Comparison of ENCODE assay signal across 30 cellular contexts in the genomic region with DNA sequence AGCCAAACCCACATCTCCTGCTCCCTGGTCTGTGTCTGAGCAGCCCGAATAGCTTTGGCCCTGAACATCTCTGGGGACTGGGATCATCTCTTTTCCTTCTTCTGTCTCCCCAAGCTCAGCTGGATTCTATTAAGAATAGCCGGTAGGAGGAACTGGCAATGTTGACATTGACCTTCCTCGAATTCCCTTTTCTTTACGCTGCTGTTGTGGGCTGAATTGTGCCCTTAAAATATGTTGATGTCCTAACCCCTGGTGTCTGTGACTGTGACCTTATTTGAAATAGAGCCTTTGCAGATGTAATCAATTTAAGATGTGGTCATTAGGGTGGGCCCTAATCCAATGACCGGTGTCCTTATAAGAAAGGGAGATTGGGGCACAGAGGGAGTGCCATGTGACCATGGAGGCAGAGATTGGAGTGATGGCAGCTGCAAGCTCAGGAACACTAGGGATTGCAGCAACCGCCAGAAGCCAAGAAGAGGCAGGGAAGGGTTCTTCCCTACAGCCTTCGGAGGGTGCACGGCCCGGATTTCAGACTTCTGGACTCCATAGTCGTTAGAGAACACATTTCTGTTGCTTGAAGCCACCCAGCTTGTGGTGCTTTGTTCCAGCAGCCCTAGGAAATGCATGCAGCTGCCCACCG. TPM values are rescaled to one million over a fixed set of nuclear protein-coding genes. Genes with fewer than 3 reads are reported as not detected.
"Had no signal": no experiment of that assay in that cellular context is flagged by ENCODE, and none has a peak within 500 bp of the region (broad histone marks: within the 10 kb centered on the region; RNA-seq: fewer than 3 reads in every experiment).

No MANE protein-coding gene starts in this region.

- H3K9me3 ChIP-seq: adrenal gland, colonic mucosa, esophagus squamous epithelium, mucosa of descending colon, tibial artery had no signal

- H3K27ac ChIP-seq: colonic mucosa, dorsolateral prefrontal cortex, parathyroid adenoma, tibial artery, WERI-Rb-1 had no signal

- H3K36me3 ChIP-seq: adrenal gland, colonic mucosa, esophagus squamous epithelium, tibial artery, WERI-Rb-1 had no signal

- H3K9ac ChIP-seq: parathyroid adenoma had no signal

- DNase-seq: activated CD4-positive, alpha-beta T cell treated with anti-CD3 and anti-CD28 coated beads, Interleukin-2, amount 50 U/mL, for 1 hour; activated CD4-positive, CD25-positive, alpha-beta regulatory T cell treated with anti-CD3 and anti-CD28 coated beads, Interleukin-2, amount 50 U/mL, for 72 hours; activated gamma-delta T cell treated with Interleukin-2 at 50 U/mL for 16 hours; activated T-cell treated with anti-CD3 and anti-CD28 coated beads, Interleukin-2, amount 50 U/mL, for 1 hour; adrenal gland; colonic mucosa; effector memory CD8-positive, alpha-beta T cell; esophagus squamous epithelium; foreskin melanocyte; head of caudate nucleus; islet precursor cell; left cardiac atrium; mesenchymal stem cell; mucosa of descending colon; nephron progenitor cell; nucleus accumbens; right cardiac atrium; stimulated activated CD4-positive, alpha-beta T cell treated with anti-CD3 and anti-CD28 coated beads, Interleukin-12 subunit alpha, Interleukin-12 subunit beta, amount 100 ng/mL, for 4 hours; stimulated activated CD4-positive, alpha-beta T cell treated with anti-CD3 and anti-CD28 coated beads, Interleukin-4, amount 100 ng/mL, for 4 hours; substantia nigra; WERI-Rb-1 had no signal

- H3K27me3 ChIP-seq: adrenal gland, colonic mucosa, dorsolateral prefrontal cortex, esophagus squamous epithelium, tibial artery had no signal

- H3K4me3 ChIP-seq: adrenal gland, colonic mucosa, dorsolateral prefrontal cortex, esophagus squamous epithelium, mucosa of descending colon, tibial artery had no signal

- ATAC-seq: activated naive CD4-positive, alpha-beta T cell treated with anti-CD3 and anti-CD28 coated beads, Interleukin-2, amount 50 U/mL, for 72 hours; effector memory CD8-positive, alpha-beta T cell; left cardiac atrium; mucosa of descending colon; right cardiac atrium had no signal

- H3K4me1 ChIP-seq: colonic mucosa, parathyroid adenoma had no signal

RNA-seq across cellular contexts. Expression of a gene that starts 5.9 kb away (rescaled TPM):
- total RNA-seq: activated naive CD4-positive, alpha-beta T cell treated with anti-CD3 and anti-CD28 coated beads, Interleukin-2, amount 50 U/mL, for 72 hours; astrocyte; dorsolateral prefrontal cortex; esophagus squamous epithelium; liver; pulmonary artery endothelial cell; skeletal muscle tissue; T-helper 2 cell treated with Interferon-gamma antibody and Interleukin-4, amounts not matched to agents 100 ng/mL and 5 ng/mL, for 36 hours had no signal

RNA-seq across cellular contexts. Expression of a gene that starts 20.3 kb away (rescaled TPM):
- total RNA-seq: astrocyte, pulmonary artery endothelial cell, skeletal muscle tissue had no signal
